18 cellular contexts compared by ENCODE assay signal in the genomic region with DNA sequence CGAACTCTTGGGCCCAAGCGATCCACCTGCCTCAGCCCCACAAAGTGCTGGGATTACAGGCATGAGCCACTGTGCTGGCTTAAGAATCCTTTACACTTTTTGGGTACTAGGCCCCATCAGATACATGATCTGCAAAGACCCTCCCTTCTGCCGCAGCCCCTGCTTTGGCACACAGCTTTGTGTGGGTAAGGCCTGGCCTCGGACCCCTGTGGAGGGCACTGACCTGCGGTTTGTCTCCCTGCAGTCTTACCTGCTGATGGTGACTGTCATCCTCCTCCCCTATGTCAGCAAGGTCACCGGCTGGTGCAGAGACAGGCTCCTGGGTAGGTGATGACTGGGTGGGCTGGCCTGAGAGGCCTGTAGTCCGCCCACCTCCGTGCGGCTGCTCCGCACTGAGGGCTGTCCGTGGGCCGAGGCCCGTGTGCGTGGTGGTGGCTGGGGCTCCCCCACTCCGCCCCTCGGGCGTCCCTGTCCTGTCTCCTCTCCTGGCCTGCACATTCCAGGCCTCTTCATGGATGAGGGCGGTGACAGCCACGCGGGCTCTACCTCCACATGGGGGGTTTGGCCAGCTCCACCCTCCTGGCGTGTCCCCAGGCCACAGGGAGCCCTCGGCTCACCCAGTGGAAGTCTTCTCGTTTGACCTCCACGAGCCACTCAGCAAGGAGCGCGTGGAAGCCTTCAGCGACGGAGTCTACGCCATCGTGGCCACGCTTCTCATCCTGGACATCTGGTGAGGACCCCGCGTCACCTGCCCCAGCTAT. TPM values are rescaled to one million over a fixed set of nuclear protein-coding genes. Genes with fewer than 3 reads are reported as not detected.
DNase-seq lines count a peak whose midpoint lies in the region; ATAC-seq and TF ChIP-seq lines count a peak whose summit lies in the region.
"Had no signal": no experiment of that assay in that cellular context is flagged by ENCODE, and none has a peak within 500 bp of the region (broad histone marks: within the 10 kb centered on the region; RNA-seq: fewer than 3 reads in every experiment).

No MANE protein-coding gene starts in this region.

- DNase-seq in Right ventricle myocardium superior (peak; percentile 36), heart right ventricle (no peak), Peyer's patch (peak in 2 of 3 donors; percentile 40), mucosa of descending colon (peak in 2 of 3 donors; percentile 19 to 41), aorta (peak; percentile 42 to 62), SIG-M5 treated with dmso at 0.1 percent for 504 hours (lab: John Stamatoyannopoulos, UW; ENCODE audit: unreplicated experiment) (no peak)
- DNase-seq: AML-193, COR-L47, DMS53, H9, NCI-H1105 treated with DMSO at 0.1 percent for 48 hours, NCI-H1694 treated with DMSO at 0.1 percent for 48 hours, NCI-H2107, NCI-H2227 treated with DMSO at 0.1 percent for 48 hours, NCI-H524 treated with DMSO at 0.1 percent for 48 hours, SIG-M5 had no signal

- H3K4me3 ChIP-seq in heart right ventricle (no peak overlapping the region), Peyer's patch (no peak overlapping the region), mucosa of descending colon (no peak overlapping the region), aorta (ENCODE audit: low read length in 2 of 2) (no peak overlapping the region)

- intact Hi-C loops in Right ventricle myocardium superior (cut with DNase I) (no loop called here), heart right ventricle (cut with DNase I) (loop anchor here in 1 of 10 donors (10.0 kb wide), 1 partner anchor 211 kb away; no protein-coding TSS in a partner anchor), mucosa of descending colon (cut with DNase I, micrococcal nuclease) (no loop called here), aorta (cut with DNase I) (no loop called here)

- no peak for TF ChIP-seq CTCF in heart right ventricle (IDR thresholded peaks at IDR 0.05)
- TF ChIP-seq CTCF in Peyer's patch (IDR thresholded peaks at IDR 0.05), result no peak
- TF ChIP-seq CTCF in mucosa of descending colon (IDR thresholded peaks at IDR 0.05), result no peak

- peaks cover 0 to 83% (median 14%) of the 10 kb centered on the region in 9 donors for H3K36me3 ChIP-seq in heart right ventricle
- peaks cover 0 to 42% (median 0%) of the 10 kb centered on the region in 3 donors for H3K36me3 ChIP-seq in Peyer's patch
- H3K36me3 ChIP-seq in mucosa of descending colon (ENCODE audit: low read depth), result no peaks in the 10 kb centered on the region
- no peaks in the 10 kb centered on the region for H3K36me3 ChIP-seq in aorta (ENCODE audit: control insufficient read depth in 1 of 2, insufficient read depth in 2 of 2, low read length in 1 of 2)

- ATAC-seq in Right ventricle myocardium superior (ENCODE audit: poor library complexity) (no peak), heart right ventricle (no peak), mucosa of descending colon (no peak), aorta (ENCODE audit: low FRiP score) (no peak), HG02759 (IDR thresholded peaks at IDR 0.05; ENCODE audit: unreplicated experiment) (no peak)

- TF ChIP-seq POLR2A in Peyer's patch (IDR thresholded peaks at IDR 0.05), result no peak

- H3K9me3 ChIP-seq in heart right ventricle (no peaks in the 10 kb centered on the region), Peyer's patch (no peaks in the 10 kb centered on the region), mucosa of descending colon (no peaks in the 10 kb centered on the region), aorta (ENCODE audit: control insufficient read depth, low read length) (no peaks in the 10 kb centered on the region)

- H3K4me1 ChIP-seq in heart right ventricle, result no peaks in the 10 kb centered on the region
- H3K4me1 ChIP-seq in Peyer's patch, result no peaks in the 10 kb centered on the region
- no peaks in the 10 kb centered on the region for H3K4me1 ChIP-seq in mucosa of descending colon (ENCODE audit: low read depth)
- no peaks in the 10 kb centered on the region for H3K4me1 ChIP-seq in aorta (ENCODE audit: control insufficient read depth in 1 of 2, insufficient read depth in 2 of 2, low read length in 2 of 2)

- WGBS in heart right ventricle, 2 donors, result 91 to 94% methylated on average over 33 of the region's 33 CpGs
- 90 to 92% methylated on average over 33 of the region's 33 CpGs for WGBS in aorta, 2 donors

- no peak overlapping the region for H3K27ac ChIP-seq in heart right ventricle
- no peak overlapping the region for H3K27ac ChIP-seq in Peyer's patch
- H3K27ac ChIP-seq in aorta (ENCODE audit: low read depth in 1 of 2, low read length in 2 of 2), result no peak overlapping the region

- H3K27me3 ChIP-seq in heart right ventricle, result no peaks in the 10 kb centered on the region
- H3K27me3 ChIP-seq in Peyer's patch, result no peaks in the 10 kb centered on the region
- no peaks in the 10 kb centered on the region for H3K27me3 ChIP-seq in aorta (ENCODE audit: control insufficient read depth in 1 of 2, insufficient read depth in 2 of 2, low read length in 1 of 2)

RNA-seq across cellular contexts. Expression of gene DGKQ, which starts 18.0 kb away (rescaled TPM):
- total RNA-seq in Right ventricle myocardium superior (3.3 TPM), heart right ventricle (1 to 10 TPM; 2.8 to 5.2 (median 3.8) TPM), Peyer's patch (100 to 1,000 TPM in 2 of 4 donors, 10 to 100 TPM in 2; 32.2 to 119 (median 101) TPM), mucosa of descending colon (10 to 100 TPM; 31.8 to 56.1 (median 41.7) TPM), aorta (10 to 100 TPM; 11.2 to 14.2 TPM)
- polyA plus RNA-seq in heart right ventricle (1 to 10 TPM; 3.6 to 4.9 TPM), aorta (10 to 100 TPM in 1 of 2 donors, 1 to 10 TPM in 1; 5.4 to 13.4 TPM)

RNA-seq across cellular contexts. Expression of gene TMEM175, which starts 23.1 kb away (rescaled TPM):
- total RNA-seq in Right ventricle myocardium superior (14.9 TPM), heart right ventricle (10 to 100 TPM; 15.6 to 27.9 (median 19.0) TPM), Peyer's patch (100 to 1,000 TPM in 1 of 4 donors, 10 to 100 TPM in 3; 46.1 to 111 (median 56.6) TPM), mucosa of descending colon (10 to 100 TPM; 30.1 to 39.0 (median 37.5) TPM), aorta (10 to 100 TPM; 17.4 to 26.0 TPM)
- polyA plus RNA-seq in heart right ventricle (10 to 100 TPM; 16.3 to 49.6 TPM), aorta (10 to 100 TPM; 35.2 to 81.3 TPM)

RNA-seq across cellular contexts. Expression of gene GAK, which starts 23.2 kb away (rescaled TPM):
- 27.9 TPM for total RNA-seq in Right ventricle myocardium superior
- total RNA-seq in heart right ventricle, result 10 to 100 TPM; 21.0 to 38.1 (median 26.9) TPM
- 100 to 1,000 TPM in 1 of 2 donors, 10 to 100 TPM in 1; 48.6 to 105 TPM for polyA plus RNA-seq in heart right ventricle
- 100 to 1,000 TPM; 248 to 362 (median 351) TPM for total RNA-seq in Peyer's patch
- total RNA-seq in mucosa of descending colon, result 100 to 1,000 TPM; 155 to 259 (median 244) TPM
- total RNA-seq in aorta, result 10 to 100 TPM; 90.8 to 98.0 TPM
- polyA plus RNA-seq in aorta, result 100 to 1,000 TPM in 1 of 2 donors, 10 to 100 TPM in 1; 52.0 to 300 TPM

RNA-seq across cellular contexts. Expression of gene IDUA, which starts 31.5 kb away (rescaled TPM):
- total RNA-seq in Right ventricle myocardium superior (8.4 TPM), heart right ventricle (10 to 100 TPM in 1 of 10 donors, 1 to 10 TPM in 9; 6.0 to 10.4 (median 8.7) TPM), Peyer's patch (100 to 1,000 TPM in 1 of 4 donors, 10 to 100 TPM in 3; 40.4 to 114 (median 71.4) TPM), mucosa of descending colon (10 to 100 TPM; 29.7 to 45.7 (median 33.4) TPM), aorta (10 to 100 TPM; 27.5 to 44.2 TPM)
- polyA plus RNA-seq in heart right ventricle (10 to 100 TPM in 1 of 2 donors, 1 to 10 TPM in 1; 4.6 to 13.3 TPM), aorta (10 to 100 TPM in 1 of 2 donors, 1 to 10 TPM in 1; 5.9 to 42.5 TPM)

RNA-seq across cellular contexts. Expression of gene SLC26A1, which starts 37.9 kb away (rescaled TPM):
- total RNA-seq in Right ventricle myocardium superior (0.19 TPM), heart right ventricle (under 1 TPM in 2 of 10 donors, not detected in 8; 0.28 to 0.38 TPM), Peyer's patch (10 to 100 TPM in 3 of 4 donors, under 1 TPM in 1; 0.83 to 35.7 (median 24.3) TPM), mucosa of descending colon (1 to 10 TPM in 2 of 3 donors, under 1 TPM in 1; 0.85 to 2.8 (median 1.9) TPM), aorta (under 1 TPM in 1 of 2 donors, not detected in 1; 0.45 TPM)
- polyA plus RNA-seq in heart right ventricle (under 1 TPM; 0.06 to 0.66 TPM), aorta (under 1 TPM; 0.38 to 0.87 TPM)
- total RNA-seq: LHCN-M2 had no signal

Comparison
In these comparisons a context has a peak if more than half of its experiments do, and no peak if none do; other contexts are left out.
1. DNase-seq: peak in Right ventricle myocardium superior (single experiment), Peyer's patch (2 of 3), mucosa of descending colon (2 of 3) and aorta (2 of 2); none in heart right ventricle (0 of 2) and SIG-M5 treated with dmso at 0.1 percent for 504 hours (single experiment).